In genomic region chr13:51523082-51523518, GRCh38 we compare ENCODE assay signal across 11 cellular contexts.
A peak's percentile ranks its signal among the peaks of the same experiment; 100 is the strongest.
DNase-seq lines count a peak whose midpoint lies in the region; ATAC-seq and TF ChIP-seq lines count a peak whose summit lies in the region.
"Had no signal": no experiment of that assay in that cellular context is flagged by ENCODE, and none has a peak within 500 bp of the region (broad histone marks: within the 10 kb centered on the region; RNA-seq: fewer than 3 reads in every experiment).

No MANE protein-coding gene starts in this region.

- WGBS in GM23248 (ENCODE audit: low coverage in 1 of 2, low lambda C conversion rate in 2 of 2, missing lambda C conversion rate in 2 of 2), 2 experiments: 2 to 3% methylated on average over 4 of the region's 4 CpGs

- H3F3A ChIP-seq in GM23248 (ENCODE audit: insufficient read depth): peaks cover 79% of the 10 kb centered on the region

- no peaks in the 10 kb centered on the region for H3K79me2 ChIP-seq in GM23248 (ENCODE audit: insufficient read depth)

- no peaks in the 10 kb centered on the region for H3K9me2 ChIP-seq in GM23248 (ENCODE audit: insufficient read depth)

- H3K4me1 ChIP-seq in GM23248 (ENCODE audit: insufficient read depth): peaks cover 61% of the 10 kb centered on the region
- H3K4me1 ChIP-seq: colonic mucosa had no signal

- H3K27me3 ChIP-seq in GM23248 (replicated peaks; ENCODE audit: insufficient read depth): no peaks in the 10 kb centered on the region
- H3K27me3 ChIP-seq: colonic mucosa had no signal

- H3K36me3 Mint-ChIP-seq in nephron progenitor cell (ENCODE audit: low read depth): no peaks in the 10 kb centered on the region

- peak overlapping the region; percentile 95 for H3K27ac ChIP-seq in GM23248
- H3K27ac ChIP-seq: colonic mucosa had no signal

- no peaks in the 10 kb centered on the region for H3K36me3 ChIP-seq in GM23248 (ENCODE audit: low read depth)
- H3K36me3 ChIP-seq: colonic mucosa had no signal

- peaks cover 9% of the 10 kb centered on the region for H3K27me3 Mint-ChIP-seq in nephron progenitor cell (ENCODE audit: low read depth, poor library complexity)
- H3K27me3 Mint-ChIP-seq: progenitor cell of endocrine pancreas had no signal

- H3K9me3 ChIP-seq in GM23248 (ENCODE audit: low read depth): no peaks in the 10 kb centered on the region
- H3K9me3 ChIP-seq: colonic mucosa had no signal

- peak overlapping the region; percentile 59 for H3K4me2 ChIP-seq in GM23248 (ENCODE audit: unreplicated experiment)

- in situ Hi-C loops in GM23248 (cut with MboI): no loop called here

- 0 out of 2 replicates have a peak overlapping the region, but pooled peaks have one; percentile 27 for H2AFZ ChIP-seq in GM23248

- no peak overlapping the region for H3K4me3 ChIP-seq in GM23248
- H3K4me3 ChIP-seq: colonic mucosa had no signal

- no peak overlapping the region for H3K4me3 Mint-ChIP-seq in nephron progenitor cell

- H4K20me1 ChIP-seq in GM23248 (ENCODE audit: insufficient read depth): no peaks in the 10 kb centered on the region

- H3K9ac ChIP-seq in GM23248: peak overlapping the region; percentile 68

- no peaks in the 10 kb centered on the region for H3K4me1 Mint-ChIP-seq in nephron progenitor cell

- no peak for TF ChIP-seq CTCF in nephron progenitor cell (IDR thresholded peaks at IDR 0.05)

- H3K9me3 Mint-ChIP-seq in nephron progenitor cell: peaks cover 12% of the 10 kb centered on the region

- no peak for ATAC-seq in HG03460 (IDR thresholded peaks at IDR 0.05; ENCODE audit: unreplicated experiment)
- ATAC-seq: Panc1 had no signal

- peak; percentile 90 for DNase-seq in GM23248
- peak; percentile 52 for DNase-seq in SKM-1 (lab: John Stamatoyannopoulos, UW; ENCODE audit: unreplicated experiment)
- DNase-seq in dermis blood vessel endothelial cell: peak; percentile 42
- DNase-seq in renal cortical epithelial cell (ENCODE audit: low read depth): peak; percentile 54
- no peak for DNase-seq in activated CD4-positive, CD25-positive, alpha-beta regulatory T cell (lab: John Stamatoyannopoulos, UW)
- DNase-seq in nephron progenitor cell: no peak
- no peak for DNase-seq in NCI-H510A (lab: John Stamatoyannopoulos, UW)
- DNase-seq: colonic mucosa had no signal

- no peak overlapping the region for H3K27ac Mint-ChIP-seq in nephron progenitor cell
- H3K27ac Mint-ChIP-seq: progenitor cell of endocrine pancreas had no signal

Comparison
In these comparisons a context has a peak if more than half of its experiments do, and no peak if none do; other contexts are left out.
1. DNase-seq: peak in GM23248 (single experiment), SKM-1 (single experiment), dermis blood vessel endothelial cell (single experiment) and renal cortical epithelial cell (single experiment); none in activated CD4-positive, CD25-positive, alpha-beta regulatory T cell (0 of 4), nephron progenitor cell (single experiment) and NCI-H510A (single experiment).